In the genomic region with DNA sequence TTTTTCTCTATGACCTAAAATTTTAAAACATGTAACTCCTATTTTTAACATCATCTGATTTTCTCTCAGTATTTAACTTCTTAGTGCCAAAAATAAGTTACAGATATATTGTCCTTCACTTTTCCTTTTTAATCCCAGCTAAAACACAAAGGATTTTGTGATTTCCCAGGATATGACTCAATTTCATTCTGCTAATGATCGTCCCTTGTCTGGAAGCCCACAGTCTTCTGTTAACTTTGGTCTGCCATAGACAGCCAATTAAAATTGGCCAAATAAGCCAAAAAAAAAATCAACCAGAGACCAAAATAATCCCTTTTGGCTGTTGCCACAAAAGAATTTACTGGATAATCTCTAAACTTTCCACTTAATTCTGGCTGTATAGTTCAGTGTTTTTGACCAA, we compare ENCODE assay signal across 20 cellular contexts.
"Had no signal": no experiment of that assay in that cellular context is flagged by ENCODE, and none has a peak within 500 bp of the region (broad histone marks: within the 10 kb centered on the region; RNA-seq: fewer than 3 reads in every experiment).

No MANE protein-coding gene starts in this region.

- H3K27me3 ChIP-seq: cardiac muscle cell, left lung, pancreas, thyroid gland had no signal

- H3K4me1 ChIP-seq: left lung, pancreas, psoas muscle had no signal

- H3K4me3 ChIP-seq: cardiac muscle cell, left lung, lung, pancreas, psoas muscle, thyroid gland had no signal

- H3K9me3 ChIP-seq: left lung, pancreas, psoas muscle, thyroid gland had no signal

- H3K36me3 ChIP-seq: cardiac muscle cell, left lung, pancreas, thyroid gland had no signal

- H3K27ac ChIP-seq: cardiac muscle cell, left lung, pancreas, psoas muscle, thyroid gland had no signal

- DNase-seq: activated CD4-positive, alpha-beta T cell treated with anti-CD3 and anti-CD28 coated beads for 36 hours; activated CD4-positive, alpha-beta T cell treated with anti-CD3 and anti-CD28 coated beads, Interleukin-2, amount 50 U/mL, for 4 hours; activated naive CD4-positive, alpha-beta T cell treated with Interleukin-2 at 50 U/mL for 16 hours; activated naive CD8-positive, alpha-beta T cell treated with anti-CD3 and anti-CD28 coated beads for 36 hours; activated T-cell treated with anti-CD3 and anti-CD28 coated beads, Interleukin-2, amount 50 U/mL, for 48 hours; cortex of kidney; erythroblast; foreskin melanocyte; left lung; natural killer cell; pancreas; psoas muscle; stimulated activated CD4-positive, alpha-beta T cell treated with anti-CD3 and anti-CD28 coated beads, Interleukin-12 subunit alpha, Interleukin-12 subunit beta, amount 100 ng/mL, for 4 hours; stimulated activated CD4-positive, alpha-beta T cell treated with anti-CD3 and anti-CD28 coated beads, Interleukin-4, amount 100 ng/mL, for 4 hours; substantia nigra; T-helper 9 cell; thyroid gland had no signal

- ATAC-seq: activated CD4-positive, alpha-beta T cell treated with anti-CD3 and anti-CD28 coated beads for 36 hours; left lung; natural killer cell; pancreas; psoas muscle; right cardiac atrium had no signal
